In the genomic region with DNA sequence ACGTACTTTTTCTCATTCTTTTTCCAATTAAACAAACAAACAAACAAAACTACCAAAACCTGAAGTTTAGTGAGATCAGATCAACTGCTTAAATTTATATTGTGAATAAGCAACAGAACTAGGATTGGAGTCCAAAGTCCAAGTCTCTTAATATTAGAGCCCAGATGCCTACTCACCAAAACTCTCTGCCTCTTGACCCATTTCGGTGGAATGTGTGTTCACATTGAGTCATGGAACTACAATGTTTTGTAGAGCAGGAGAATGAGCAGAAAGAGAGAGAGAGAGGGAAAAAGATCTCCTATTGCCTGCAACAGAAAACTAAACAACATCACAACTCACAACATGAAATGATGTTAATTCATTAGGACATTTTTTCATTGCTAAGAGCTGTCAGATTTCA, we compare ENCODE assay signal across 35 cellular contexts.
"Had no signal": no experiment of that assay in that cellular context is flagged by ENCODE, and none has a peak within 500 bp of the region (broad histone marks: within the 10 kb centered on the region; RNA-seq: fewer than 3 reads in every experiment).

No MANE protein-coding gene starts in this region.

- H3K9me3 Mint-ChIP-seq: neural crest cell; stimulated activated memory B cell treated with anti-CD40 and anti-IgM and Interleukin-4, amounts not matched to agents 10 μg/mL and 1 μg/mL and 100 μg/mL, for 72 hours; type B pancreatic cell had no signal

- H2AFZ ChIP-seq: hepatocyte had no signal

- H3K4me3 Mint-ChIP-seq: activated CD4-positive, alpha-beta T cell treated with anti-CD3 and anti-CD28 coated beads for 36 hours; activated naive CD8-positive, alpha-beta T cell; naive thymus-derived CD4-positive, alpha-beta T cell; neural crest cell; stimulated activated memory B cell treated with anti-CD40 and anti-IgM and Interleukin-4, amounts not matched to agents 10 μg/mL and 1 μg/mL and 100 μg/mL, for 72 hours; stimulated activated naive CD8-positive, alpha-beta T cell treated with anti-CD3 and anti-CD28 coated beads, Interleukin-15, amount 100 ng/mL, for 72 hours; T-helper 2 cell treated with Interferon-gamma antibody and Interleukin-4, amounts not matched to agents 5 μg/mL and 100 μg/mL, for 36 hours; type B pancreatic cell had no signal

- H3K36me3 Mint-ChIP-seq: activated naive CD8-positive, alpha-beta T cell; naive thymus-derived CD4-positive, alpha-beta T cell; stimulated activated memory B cell treated with anti-CD40 and anti-IgM and Interleukin-4, amounts not matched to agents 10 μg/mL and 1 μg/mL and 100 μg/mL, for 72 hours; type B pancreatic cell had no signal

- DNase-seq: activated CD4-positive, alpha-beta T cell treated with anti-CD3 and anti-CD28 coated beads for 36 hours; activated CD4-positive, alpha-beta T cell treated with anti-CD3 and anti-CD28 coated beads, Interleukin-2, amount 50 U/mL, for 4 hours; activated CD4-positive, CD25-positive, alpha-beta regulatory T cell; activated effector memory CD4-positive, alpha-beta T cell treated with Interleukin-2 at 50 U/mL for 16 hours; activated naive CD4-positive, alpha-beta T cell treated with Interleukin-2 at 50 U/mL for 16 hours; anterior cingulate cortex; body of pancreas; cerebellar nuclear complex; dorsolateral prefrontal cortex; effector memory CD4-positive, alpha-beta T cell; erythroblast; islet precursor cell; left cardiac atrium; left ventricle myocardium superior; naive thymus-derived CD4-positive, alpha-beta T cell; nucleus accumbens; pancreas; sigmoid colon; small intestine; stimulated activated CD4-positive, alpha-beta T cell treated with anti-CD3 and anti-CD28 coated beads, Interleukin-1b, Interleukin-23, amount 100 ng/mL, for 48 hours; stimulated activated CD4-positive, alpha-beta T cell treated with anti-CD3 and anti-CD28 coated beads, Interleukin-4, amount 100 ng/mL, for 4 hours; stimulated activated CD8-positive, alpha-beta memory T cell treated with anti-CD3 and anti-CD28 coated beads, Interleukin-4, amount 100 ng/mL, for 48 hours; stimulated activated naive CD8-positive, alpha-beta T cell treated with anti-CD3 and anti-CD28 coated beads, Interleukin-15, amount 100 ng/mL, for 72 hours; substantia nigra; uterus had no signal

- H3K36me3 ChIP-seq: cardiac muscle cell, gastroesophageal sphincter, pancreas, prostate gland, sigmoid colon, uterus had no signal

- H3K27me3 ChIP-seq: body of pancreas, cardiac muscle cell, gastroesophageal sphincter, hepatocyte, sigmoid colon, uterus had no signal

- H3K27ac ChIP-seq: body of pancreas, cardiac muscle cell, coronary artery, dorsolateral prefrontal cortex, gastroesophageal sphincter, hepatocyte, pancreas, prostate gland, sigmoid colon, uterus had no signal

- H3K4me2 ChIP-seq: hepatocyte had no signal

- H3K4me1 ChIP-seq: body of pancreas, gastroesophageal sphincter, pancreas, prostate gland, uterus had no signal

- H3K9me3 ChIP-seq: body of pancreas, gastroesophageal sphincter, pancreas, prostate gland, sigmoid colon, uterus had no signal

- H3K27ac Mint-ChIP-seq: activated CD4-positive, alpha-beta T cell treated with anti-CD3 and anti-CD28 coated beads for 36 hours; activated naive CD8-positive, alpha-beta T cell; naive thymus-derived CD4-positive, alpha-beta T cell; stimulated activated memory B cell treated with anti-CD40 and anti-IgM and Interleukin-4, amounts not matched to agents 10 μg/mL and 1 μg/mL and 100 μg/mL, for 72 hours; stimulated activated naive CD8-positive, alpha-beta T cell treated with anti-CD3 and anti-CD28 coated beads, Interleukin-15, amount 100 ng/mL, for 72 hours; T-helper 2 cell treated with Interferon-gamma antibody and Interleukin-4, amounts not matched to agents 5 μg/mL and 100 μg/mL, for 36 hours; type B pancreatic cell had no signal

- H3K79me2 ChIP-seq: hepatocyte had no signal

- ATAC-seq: activated CD4-positive, alpha-beta T cell treated with anti-CD3 and anti-CD28 coated beads for 36 hours; body of pancreas; gastroesophageal sphincter; left cardiac atrium; left ventricle myocardium superior; naive thymus-derived CD4-positive, alpha-beta T cell; pancreas; stimulated activated memory B cell treated with anti-CD40 and anti-IgM and Interleukin-4, amounts not matched to agents 10 μg/mL and 1 μg/mL and 100 μg/mL, for 72 hours; stimulated activated naive CD8-positive, alpha-beta T cell treated with anti-CD3 and anti-CD28 coated beads, Interleukin-15, amount 100 ng/mL, for 72 hours had no signal

- H3K4me1 Mint-ChIP-seq: activated CD4-positive, alpha-beta T cell treated with anti-CD3 and anti-CD28 coated beads for 36 hours; naive thymus-derived CD4-positive, alpha-beta T cell; neural crest cell; stimulated activated memory B cell treated with anti-CD40 and anti-IgM and Interleukin-4, amounts not matched to agents 10 μg/mL and 1 μg/mL and 100 μg/mL, for 72 hours; stimulated activated naive CD8-positive, alpha-beta T cell treated with anti-CD3 and anti-CD28 coated beads, Interleukin-15, amount 100 ng/mL, for 72 hours had no signal

- H3K27me3 Mint-ChIP-seq: activated CD4-positive, alpha-beta T cell treated with anti-CD3 and anti-CD28 coated beads for 36 hours; activated naive CD8-positive, alpha-beta T cell; stimulated activated naive CD8-positive, alpha-beta T cell treated with anti-CD3 and anti-CD28 coated beads, Interleukin-15, amount 100 ng/mL, for 72 hours; type B pancreatic cell had no signal

- FAIRE-seq: pancreas, small intestine had no signal

- H3K4me3 ChIP-seq: body of pancreas, cardiac muscle cell, coronary artery, dorsolateral prefrontal cortex, gastroesophageal sphincter, hepatocyte, pancreas, prostate gland, sigmoid colon, uterus had no signal
